Comparison of ENCODE assay signal across 1 cellular context in the genomic region with DNA sequence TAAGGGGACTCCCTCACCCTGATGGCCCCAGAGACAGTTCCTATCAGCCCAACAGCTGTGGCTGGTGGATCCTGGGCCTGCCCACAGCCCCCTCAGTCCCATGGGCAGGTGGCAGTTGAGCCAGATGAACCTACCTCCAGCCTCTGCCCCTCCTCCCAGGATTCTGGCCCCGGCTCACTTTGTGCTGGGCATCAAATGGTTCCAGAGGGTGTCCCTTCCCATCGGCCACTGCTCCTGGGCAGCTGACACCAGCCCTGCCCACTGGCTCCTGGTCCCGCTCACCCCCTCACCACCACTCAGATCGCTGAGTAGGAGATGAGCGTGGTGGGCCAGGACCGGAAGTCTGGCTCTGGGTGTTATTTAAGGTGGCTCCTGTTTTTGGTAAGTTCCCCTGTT.
TF ChIP-seq lines count a peak whose summit lies in the region.

No MANE protein-coding gene starts in this region.

TF ChIP-seq in GM12878, 131 proteins besides CTCF, POLR2A, EP300 and RAD21:
- TF ChIP-seq YY1 (IDR thresholded peaks at IDR 0.05; ENCODE audit: low read depth, low read length) (no peak), HDGF (IDR thresholded peaks at IDR 0.05) (no peak), CBFB (IDR thresholded peaks at IDR 0.05; ENCODE audit: low read depth) (no peak), PML (IDR thresholded peaks at IDR 0.05; ENCODE audit: low read length) (no peak), RUNX3 (IDR thresholded peaks at IDR 0.05; ENCODE audit: low read length) (peak; percentile 39; the same call in 1 of the 2 replicates), IKZF1 (conservative IDR thresholded peaks at IDR 0.05) (0 out of 2 replicates have a peak, but pooled peaks have one; percentile 13), ZNF384 (IDR thresholded peaks at IDR 0.05; ENCODE audit: borderline replicate concordance, low read depth, low read length) (no peak), YBX1 (IDR thresholded peaks at IDR 0.05) (no peak), WRNIP1 (IDR thresholded peaks at IDR 0.05; ENCODE audit: borderline replicate concordance, low read depth, low read length) (no peak), MEF2A (IDR thresholded peaks at IDR 0.05; ENCODE audit: insufficient read depth, low read depth, low read length) (no peak), JUND (IDR thresholded peaks at IDR 0.05; ENCODE audit: low read depth, low read length) (no peak), SUZ12 (IDR thresholded peaks at IDR 0.05; ENCODE audit: unreplicated experiment) (no peak), RBBP5 (conservative IDR thresholded peaks at IDR 0.05) (no peak), ATF7 (IDR thresholded peaks at IDR 0.05; ENCODE audit: low read depth) (no peak), NR2C1 (IDR thresholded peaks at IDR 0.05) (no peak), NBN (IDR thresholded peaks at IDR 0.05) (no peak), IKZF2 (IDR thresholded peaks at IDR 0.05) (0 out of 4 replicates have a peak, but pooled peaks of 1 of the 2 experiments have one; percentile 12), EED (IDR thresholded peaks at IDR 0.05; ENCODE audit: low read depth) (peak; percentile 58; the same call in 1 of the 2 replicates), RFX5 (IDR thresholded peaks at IDR 0.05; ENCODE audit: low read depth, low read length) (no peak)
- TF ChIP-seq, protein P1, sequence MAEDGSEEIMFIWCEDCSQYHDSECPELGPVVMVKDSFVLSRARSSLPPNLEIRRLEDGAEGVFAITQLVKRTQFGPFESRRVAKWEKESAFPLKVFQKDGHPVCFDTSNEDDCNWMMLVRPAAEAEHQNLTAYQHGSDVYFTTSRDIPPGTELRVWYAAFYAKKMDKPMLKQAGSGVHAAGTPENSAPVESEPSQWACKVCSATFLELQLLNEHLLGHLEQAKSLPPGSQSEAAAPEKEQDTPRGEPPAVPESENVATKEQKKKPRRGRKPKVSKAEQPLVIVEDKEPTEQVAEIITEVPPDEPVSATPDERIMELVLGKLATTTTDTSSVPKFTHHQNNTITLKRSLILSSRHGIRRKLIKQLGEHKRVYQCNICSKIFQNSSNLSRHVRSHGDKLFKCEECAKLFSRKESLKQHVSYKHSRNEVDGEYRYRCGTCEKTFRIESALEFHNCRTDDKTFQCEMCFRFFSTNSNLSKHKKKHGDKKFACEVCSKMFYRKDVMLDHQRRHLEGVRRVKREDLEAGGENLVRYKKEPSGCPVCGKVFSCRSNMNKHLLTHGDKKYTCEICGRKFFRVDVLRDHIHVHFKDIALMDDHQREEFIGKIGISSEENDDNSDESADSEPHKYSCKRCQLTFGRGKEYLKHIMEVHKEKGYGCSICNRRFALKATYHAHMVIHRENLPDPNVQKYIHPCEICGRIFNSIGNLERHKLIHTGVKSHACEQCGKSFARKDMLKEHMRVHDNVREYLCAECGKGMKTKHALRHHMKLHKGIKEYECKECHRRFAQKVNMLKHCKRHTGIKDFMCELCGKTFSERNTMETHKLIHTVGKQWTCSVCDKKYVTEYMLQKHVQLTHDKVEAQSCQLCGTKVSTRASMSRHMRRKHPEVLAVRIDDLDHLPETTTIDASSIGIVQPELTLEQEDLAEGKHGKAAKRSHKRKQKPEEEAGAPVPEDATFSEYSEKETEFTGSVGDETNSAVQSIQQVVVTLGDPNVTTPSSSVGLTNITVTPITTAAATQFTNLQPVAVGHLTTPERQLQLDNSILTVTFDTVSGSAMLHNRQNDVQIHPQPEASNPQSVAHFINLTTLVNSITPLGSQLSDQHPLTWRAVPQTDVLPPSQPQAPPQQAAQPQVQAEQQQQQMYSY (CRISPR knock-in tag; IDR thresholded peaks at IDR 0.05) = no peak
- TF ChIP-seq, protein P2, sequence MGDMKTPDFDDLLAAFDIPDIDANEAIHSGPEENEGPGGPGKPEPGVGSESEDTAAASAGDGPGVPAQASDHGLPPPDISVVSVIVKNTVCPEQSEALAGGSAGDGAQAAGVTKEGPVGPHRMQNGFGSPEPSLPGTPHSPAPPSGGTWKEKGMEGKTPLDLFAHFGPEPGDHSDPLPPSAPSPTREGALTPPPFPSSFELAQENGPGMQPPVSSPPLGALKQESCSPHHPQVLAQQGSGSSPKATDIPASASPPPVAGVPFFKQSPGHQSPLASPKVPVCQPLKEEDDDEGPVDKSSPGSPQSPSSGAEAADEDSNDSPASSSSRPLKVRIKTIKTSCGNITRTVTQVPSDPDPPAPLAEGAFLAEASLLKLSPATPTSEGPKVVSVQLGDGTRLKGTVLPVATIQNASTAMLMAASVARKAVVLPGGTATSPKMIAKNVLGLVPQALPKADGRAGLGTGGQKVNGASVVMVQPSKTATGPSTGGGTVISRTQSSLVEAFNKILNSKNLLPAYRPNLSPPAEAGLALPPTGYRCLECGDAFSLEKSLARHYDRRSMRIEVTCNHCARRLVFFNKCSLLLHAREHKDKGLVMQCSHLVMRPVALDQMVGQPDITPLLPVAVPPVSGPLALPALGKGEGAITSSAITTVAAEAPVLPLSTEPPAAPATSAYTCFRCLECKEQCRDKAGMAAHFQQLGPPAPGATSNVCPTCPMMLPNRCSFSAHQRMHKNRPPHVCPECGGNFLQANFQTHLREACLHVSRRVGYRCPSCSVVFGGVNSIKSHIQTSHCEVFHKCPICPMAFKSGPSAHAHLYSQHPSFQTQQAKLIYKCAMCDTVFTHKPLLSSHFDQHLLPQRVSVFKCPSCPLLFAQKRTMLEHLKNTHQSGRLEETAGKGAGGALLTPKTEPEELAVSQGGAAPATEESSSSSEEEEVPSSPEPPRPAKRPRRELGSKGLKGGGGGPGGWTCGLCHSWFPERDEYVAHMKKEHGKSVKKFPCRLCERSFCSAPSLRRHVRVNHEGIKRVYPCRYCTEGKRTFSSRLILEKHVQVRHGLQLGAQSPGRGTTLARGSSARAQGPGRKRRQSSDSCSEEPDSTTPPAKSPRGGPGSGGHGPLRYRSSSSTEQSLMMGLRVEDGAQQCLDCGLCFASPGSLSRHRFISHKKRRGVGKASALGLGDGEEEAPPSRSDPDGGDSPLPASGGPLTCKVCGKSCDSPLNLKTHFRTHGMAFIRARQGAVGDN (IDR thresholded peaks at IDR 0.05) = no peak; the same call in 1 of the 2 replicates
- TF ChIP-seq, protein P3, sequence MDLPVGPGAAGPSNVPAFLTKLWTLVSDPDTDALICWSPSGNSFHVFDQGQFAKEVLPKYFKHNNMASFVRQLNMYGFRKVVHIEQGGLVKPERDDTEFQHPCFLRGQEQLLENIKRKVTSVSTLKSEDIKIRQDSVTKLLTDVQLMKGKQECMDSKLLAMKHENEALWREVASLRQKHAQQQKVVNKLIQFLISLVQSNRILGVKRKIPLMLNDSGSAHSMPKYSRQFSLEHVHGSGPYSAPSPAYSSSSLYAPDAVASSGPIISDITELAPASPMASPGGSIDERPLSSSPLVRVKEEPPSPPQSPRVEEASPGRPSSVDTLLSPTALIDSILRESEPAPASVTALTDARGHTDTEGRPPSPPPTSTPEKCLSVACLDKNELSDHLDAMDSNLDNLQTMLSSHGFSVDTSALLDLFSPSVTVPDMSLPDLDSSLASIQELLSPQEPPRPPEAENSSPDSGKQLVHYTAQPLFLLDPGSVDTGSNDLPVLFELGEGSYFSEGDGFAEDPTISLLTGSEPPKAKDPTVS (IDR thresholded peaks at IDR 0.05; ENCODE audit: low read depth, low read length) = no peak
- TF ChIP-seq, protein P4, sequence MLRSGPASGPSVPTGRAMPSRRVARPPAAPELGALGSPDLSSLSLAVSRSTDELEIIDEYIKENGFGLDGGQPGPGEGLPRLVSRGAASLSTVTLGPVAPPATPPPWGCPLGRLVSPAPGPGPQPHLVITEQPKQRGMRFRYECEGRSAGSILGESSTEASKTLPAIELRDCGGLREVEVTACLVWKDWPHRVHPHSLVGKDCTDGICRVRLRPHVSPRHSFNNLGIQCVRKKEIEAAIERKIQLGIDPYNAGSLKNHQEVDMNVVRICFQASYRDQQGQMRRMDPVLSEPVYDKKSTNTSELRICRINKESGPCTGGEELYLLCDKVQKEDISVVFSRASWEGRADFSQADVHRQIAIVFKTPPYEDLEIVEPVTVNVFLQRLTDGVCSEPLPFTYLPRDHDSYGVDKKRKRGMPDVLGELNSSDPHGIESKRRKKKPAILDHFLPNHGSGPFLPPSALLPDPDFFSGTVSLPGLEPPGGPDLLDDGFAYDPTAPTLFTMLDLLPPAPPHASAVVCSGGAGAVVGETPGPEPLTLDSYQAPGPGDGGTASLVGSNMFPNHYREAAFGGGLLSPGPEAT (IDR thresholded peaks at IDR 0.05; ENCODE audit: low read depth) = no peak
- TF ChIP-seq, protein P5, sequence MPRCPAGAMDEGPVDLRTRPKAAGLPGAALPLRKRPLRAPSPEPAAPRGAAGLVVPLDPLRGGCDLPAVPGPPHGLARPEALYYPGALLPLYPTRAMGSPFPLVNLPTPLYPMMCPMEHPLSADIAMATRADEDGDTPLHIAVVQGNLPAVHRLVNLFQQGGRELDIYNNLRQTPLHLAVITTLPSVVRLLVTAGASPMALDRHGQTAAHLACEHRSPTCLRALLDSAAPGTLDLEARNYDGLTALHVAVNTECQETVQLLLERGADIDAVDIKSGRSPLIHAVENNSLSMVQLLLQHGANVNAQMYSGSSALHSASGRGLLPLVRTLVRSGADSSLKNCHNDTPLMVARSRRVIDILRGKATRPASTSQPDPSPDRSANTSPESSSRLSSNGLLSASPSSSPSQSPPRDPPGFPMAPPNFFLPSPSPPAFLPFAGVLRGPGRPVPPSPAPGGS (IDR thresholded peaks at IDR 0.05; ENCODE audit: borderline replicate concordance, insufficient read depth, low read depth, low read length, poor library complexity, severe bottlenecking) = no peak
